ENCODE assay signal across 21 cellular contexts in genomic region chr21:31667639-31668038, GRCh38. TPM values are rescaled to one million over a fixed set of nuclear protein-coding genes. Genes with fewer than 3 reads are reported as not detected.
DNase-seq lines count a peak whose midpoint lies in the region; ATAC-seq and TF ChIP-seq lines count a peak whose summit lies in the region.
"Had no signal": no experiment of that assay in that cellular context is flagged by ENCODE, and none has a peak within 500 bp of the region (broad histone marks: within the 10 kb centered on the region; RNA-seq: fewer than 3 reads in every experiment).

No MANE protein-coding gene starts in this region.

- H3K4ac ChIP-seq in mesendoderm (ENCODE audit: low read depth, low read length) = no peak overlapping the region

- H4K5ac ChIP-seq in mesendoderm (ENCODE audit: low read length) = no peak overlapping the region

- no peak overlapping the region for H2BK5ac ChIP-seq in mesendoderm (ENCODE audit: low read length)

- peaks cover 11% of the 10 kb centered on the region for H3K79me1 ChIP-seq in mesendoderm (ENCODE audit: low read length)

- H3K4me1 Mint-ChIP-seq in activated CD8-positive, alpha-beta T cell treated with anti-CD3 and anti-CD28 coated beads for 36 hours (ENCODE audit: low read depth) = peaks cover 74% of the 10 kb centered on the region
- H3K4me1 Mint-ChIP-seq in activated CD8-positive, alpha-beta T cell treated with anti-CD3 and anti-CD28 coated beads, Interleukin-2, amount 10 ng/mL, durations not matched to agents 7 days and 5 days (ENCODE audit: low read depth) = peaks cover 56% of the 10 kb centered on the region
- H3K4me1 Mint-ChIP-seq in activated naive CD8-positive, alpha-beta T cell treated with anti-CD3 and anti-CD28 coated beads for 36 hours = peaks cover 66% of the 10 kb centered on the region

- no peak for TF ChIP-seq CTCF in activated CD8-positive, alpha-beta T cell treated with anti-CD3 and anti-CD28 coated beads for 36 hours (IDR thresholded peaks at IDR 0.05)

- no peaks in the 10 kb centered on the region for H3K27me3 ChIP-seq in HUES48 (ENCODE audit: control insufficient read depth, insufficient read depth, low read length)
- no peaks in the 10 kb centered on the region for H3K27me3 ChIP-seq in mesendoderm (ENCODE audit: insufficient read depth, low read length, poor library complexity)
- H3K27me3 ChIP-seq: hepatocyte, neural progenitor cell, Peyer's patch had no signal

- POLR2A ChIA-PET in activated CD8-positive, alpha-beta T cell treated with anti-CD3 and anti-CD28 coated beads for 36 hours (lab: Charles Lee) = no interaction called here
- POLR2A ChIA-PET in activated CD8-positive, alpha-beta T cell treated with anti-CD3 and anti-CD28 coated beads, Interleukin-2, amount 10 ng/mL, durations not matched to agents 7 days and 5 days (lab: Charles Lee) = no interaction called here

- no peak overlapping the region for H2AK5ac ChIP-seq in mesendoderm (ENCODE audit: low read length)

- H3K18ac ChIP-seq in mesendoderm (ENCODE audit: low read length) = no peak overlapping the region

- H3K4me3 ChIP-seq in HUES48 (ENCODE audit: low read depth, low read length) (no peak overlapping the region), mesendoderm (ENCODE audit: low read length) (no peak overlapping the region)
- H3K4me3 ChIP-seq: A549, hepatocyte, K562, neural progenitor cell, Peyer's patch had no signal

- no peak overlapping the region for H2BK120ac ChIP-seq in mesendoderm (ENCODE audit: low read depth, low read length)

- intact Hi-C loops in activated CD8-positive, alpha-beta T cell treated with anti-CD3 and anti-CD28 coated beads for 36 hours (cut with micrococcal nuclease) = loop anchor here (5.0 kb wide), 1 partner anchor 60 kb away; no protein-coding TSS in a partner anchor
- intact Hi-C loops in cardiac septum (cut with DNase I) = no loop called here

- peaks cover 14% of the 10 kb centered on the region for H3K79me2 ChIP-seq in mesendoderm (ENCODE audit: control insufficient read depth, insufficient read depth, low read length)

- no peaks in the 10 kb centered on the region for H3K9me3 ChIP-seq in HUES48 (ENCODE audit: control insufficient read depth, insufficient read depth, low read length)
- H3K9me3 ChIP-seq: A549, Peyer's patch had no signal

- H3K36me3 ChIP-seq in HUES48 (ENCODE audit: control insufficient read depth, insufficient read depth, low read length) (peaks cover 73% of the 10 kb centered on the region), mesendoderm (ENCODE audit: control insufficient read depth, insufficient read depth, low read length) (peaks cover 1% of the 10 kb centered on the region)

- no peaks in the 10 kb centered on the region for H3K9me3 Mint-ChIP-seq in activated CD8-positive, alpha-beta T cell treated with anti-CD3 and anti-CD28 coated beads for 36 hours
- no peaks in the 10 kb centered on the region for H3K9me3 Mint-ChIP-seq in activated CD8-positive, alpha-beta T cell treated with anti-CD3 and anti-CD28 coated beads, Interleukin-2, amount 10 ng/mL, durations not matched to agents 7 days and 5 days (ENCODE audit: insufficient read depth)
- no peaks in the 10 kb centered on the region for H3K9me3 Mint-ChIP-seq in activated naive CD8-positive, alpha-beta T cell treated with anti-CD3 and anti-CD28 coated beads for 36 hours
- H3K9me3 Mint-ChIP-seq: CD14-positive monocyte, neural progenitor cell, T-cell, type B pancreatic cell had no signal

- H3K27ac Mint-ChIP-seq in activated CD8-positive, alpha-beta T cell treated with anti-CD3 and anti-CD28 coated beads for 36 hours = peak overlapping the region; percentile 82
- no peak overlapping the region for H3K27ac Mint-ChIP-seq in activated CD8-positive, alpha-beta T cell treated with anti-CD3 and anti-CD28 coated beads, Interleukin-2, amount 10 ng/mL, durations not matched to agents 7 days and 5 days
- H3K27ac Mint-ChIP-seq in activated naive CD8-positive, alpha-beta T cell treated with anti-CD3 and anti-CD28 coated beads for 36 hours = peak overlapping the region; percentile 74
- H3K27ac Mint-ChIP-seq: neural progenitor cell, type B pancreatic cell had no signal

- H3K4me1 ChIP-seq in HUES48 (ENCODE audit: control insufficient read depth, insufficient read depth, low read length) (peaks cover 28% of the 10 kb centered on the region), mesendoderm (ENCODE audit: control insufficient read depth, low read depth, low read length) (no peaks in the 10 kb centered on the region)
- H3K4me1 ChIP-seq: neural progenitor cell had no signal

- H3K27ac ChIP-seq in HUES48 (ENCODE audit: low read depth, low read length) (peak overlapping the region; percentile 59), mesendoderm (ENCODE audit: low read depth, low read length) (no peak overlapping the region)
- H3K27ac ChIP-seq: A549, hepatocyte, neural progenitor cell, Peyer's patch, VCaP had no signal

- no peak overlapping the region for H3K23ac ChIP-seq in mesendoderm (ENCODE audit: low read length)

- no peak overlapping the region for H2BK15ac ChIP-seq in mesendoderm (replicated peaks; ENCODE audit: low read depth)

- no peak overlapping the region for H3K4me3 Mint-ChIP-seq in activated CD8-positive, alpha-beta T cell treated with anti-CD3 and anti-CD28 coated beads for 36 hours
- H3K4me3 Mint-ChIP-seq in activated CD8-positive, alpha-beta T cell treated with anti-CD3 and anti-CD28 coated beads, Interleukin-2, amount 10 ng/mL, durations not matched to agents 7 days and 5 days = no peak overlapping the region
- H3K4me3 Mint-ChIP-seq in activated naive CD8-positive, alpha-beta T cell treated with anti-CD3 and anti-CD28 coated beads for 36 hours = no peak overlapping the region
- H3K4me3 Mint-ChIP-seq: CD14-positive monocyte, neural progenitor cell, T-cell, type B pancreatic cell had no signal

- no peak for ATAC-seq in activated CD8-positive, alpha-beta T cell treated with anti-CD3 and anti-CD28 coated beads for 36 hours
- no peak for ATAC-seq in activated CD8-positive, alpha-beta T cell treated with anti-CD3 and anti-CD28 coated beads, Interleukin-2, amount 10 ng/mL, durations not matched to agents 7 days and 5 days
- no peak for ATAC-seq in HG03439 (IDR thresholded peaks at IDR 0.05; ENCODE audit: unreplicated experiment)
- ATAC-seq: A549, K562, T-cell had no signal

- DNase-seq in activated CD8-positive, alpha-beta T cell treated with anti-CD3 and anti-CD28 coated beads for 36 hours = no peak
- DNase-seq in activated CD8-positive, alpha-beta T cell treated with anti-CD3 and anti-CD28 coated beads, Interleukin-2, amount 10 ng/mL, durations not matched to agents 7 days and 5 days = no peak
- no peak for DNase-seq in activated naive CD8-positive, alpha-beta T cell treated with anti-CD3 and anti-CD28 coated beads for 36 hours
- peak; percentile 29 for DNase-seq in mesendoderm
- no peak for DNase-seq in cardiac septum (ENCODE audit: low spot score)
- DNase-seq in AG08396 (ENCODE audit: low spot score) = no peak
- DNase-seq: central memory CD4-positive, alpha-beta T cell; DMS53; Peyer's patch; stimulated activated CD4-positive, alpha-beta T cell treated with anti-CD3 and anti-CD28 coated beads, Interleukin-12 subunit alpha, Interleukin-12 subunit beta, amount 100 ng/mL, for 4 hours; stimulated activated naive CD4-positive, alpha-beta T cell; T-cell had no signal

- H4K8ac ChIP-seq in mesendoderm (ENCODE audit: low read depth, low read length) = no peak overlapping the region

- peaks cover 65% of the 10 kb centered on the region for H3K36me3 Mint-ChIP-seq in activated CD8-positive, alpha-beta T cell treated with anti-CD3 and anti-CD28 coated beads for 36 hours (ENCODE audit: low read depth)
- H3K36me3 Mint-ChIP-seq in activated CD8-positive, alpha-beta T cell treated with anti-CD3 and anti-CD28 coated beads, Interleukin-2, amount 10 ng/mL, durations not matched to agents 7 days and 5 days (ENCODE audit: low read depth) = peaks cover 68% of the 10 kb centered on the region
- peaks cover 57% of the 10 kb centered on the region for H3K36me3 Mint-ChIP-seq in activated naive CD8-positive, alpha-beta T cell treated with anti-CD3 and anti-CD28 coated beads for 36 hours

- H3K56ac ChIP-seq in mesendoderm (ENCODE audit: low read length) = no peak overlapping the region

- H3K9ac ChIP-seq in HUES48 (ENCODE audit: low read depth, low read length) (no peak overlapping the region), mesendoderm (ENCODE audit: low read length) (no peak overlapping the region)
- H3K9ac ChIP-seq: neural progenitor cell had no signal

- H3K27me3 Mint-ChIP-seq in activated CD8-positive, alpha-beta T cell treated with anti-CD3 and anti-CD28 coated beads for 36 hours = no peaks in the 10 kb centered on the region
- H3K27me3 Mint-ChIP-seq in activated CD8-positive, alpha-beta T cell treated with anti-CD3 and anti-CD28 coated beads, Interleukin-2, amount 10 ng/mL, durations not matched to agents 7 days and 5 days (ENCODE audit: low read depth) = no peaks in the 10 kb centered on the region
- H3K27me3 Mint-ChIP-seq in activated naive CD8-positive, alpha-beta T cell treated with anti-CD3 and anti-CD28 coated beads for 36 hours = no peaks in the 10 kb centered on the region
- H3K27me3 Mint-ChIP-seq: T-cell, type B pancreatic cell had no signal

- CTCF ChIA-PET in activated CD8-positive, alpha-beta T cell treated with anti-CD3 and anti-CD28 coated beads for 36 hours (lab: Charles Lee) = no interaction called here
- CTCF ChIA-PET in activated CD8-positive, alpha-beta T cell treated with anti-CD3 and anti-CD28 coated beads, Interleukin-2, amount 10 ng/mL, durations not matched to agents 7 days and 5 days (lab: Charles Lee) = no interaction called here

- H3K4me2 ChIP-seq in mesendoderm (ENCODE audit: low read length) = no peak overlapping the region
- H3K4me2 ChIP-seq: A549, hepatocyte, neural progenitor cell had no signal

RNA-seq across cellular contexts. Expression of gene SOD1, which starts 8.1 kb away (rescaled TPM):
- 100 to 1,000 TPM; 277 to 286 TPM for total RNA-seq in activated CD8-positive, alpha-beta T cell treated with anti-CD3 and anti-CD28 coated beads for 36 hours
- total RNA-seq in activated CD8-positive, alpha-beta T cell treated with anti-CD3 and anti-CD28 coated beads, Interleukin-2, amount 10 ng/mL, durations not matched to agents 7 days and 5 days = 100 to 1,000 TPM; 229 to 234 TPM
- 100 to 1,000 TPM; 316 to 328 TPM for total RNA-seq in activated naive CD8-positive, alpha-beta T cell treated with anti-CD3 and anti-CD28 coated beads for 36 hours
- 278 TPM for polyA plus RNA-seq in mesendoderm (2013, experiment 1 of 2)
- polyA plus RNA-seq in mesendoderm (2013, experiment 2 of 2) = 283 TPM
- 384 TPM for total RNA-seq in cardiac septum
